10 cellular contexts compared by ENCODE assay signal in the genomic region with DNA sequence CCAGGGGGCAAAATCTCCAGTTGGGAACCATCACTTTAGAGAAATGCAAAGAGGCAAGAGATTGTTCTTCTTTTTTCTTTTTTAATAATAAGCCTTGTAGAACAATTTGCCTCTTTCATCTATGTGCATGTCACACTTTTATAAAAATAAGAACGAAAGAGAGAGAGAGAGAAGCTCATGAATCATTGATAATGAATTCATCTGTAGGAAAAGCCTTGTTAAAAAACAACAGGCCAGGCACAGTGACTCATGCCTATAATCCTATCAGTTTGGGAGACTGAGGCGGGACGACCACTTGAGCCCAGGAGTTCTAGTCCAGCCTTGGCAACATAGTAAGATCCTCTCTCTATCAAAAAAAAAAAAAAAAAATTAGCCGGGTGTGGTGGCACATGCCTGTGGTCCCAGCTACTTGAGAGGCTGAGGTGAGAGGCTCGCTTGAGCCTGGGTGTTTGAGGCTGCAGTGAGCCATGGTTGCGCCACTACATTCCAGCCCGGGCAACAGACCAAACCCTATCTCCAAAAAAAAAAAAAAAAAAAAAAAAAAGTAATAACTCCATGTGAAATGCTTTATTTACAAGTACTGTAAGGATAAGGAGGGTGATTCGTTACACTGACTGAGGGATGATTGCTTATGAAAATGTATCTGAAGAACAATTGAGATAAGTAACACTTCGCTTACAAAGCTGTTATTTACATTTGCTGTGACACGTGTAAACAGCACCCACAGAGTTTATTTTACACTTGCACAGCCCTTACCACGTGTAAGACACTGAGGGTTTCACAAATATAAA. TPM values are rescaled to one million over a fixed set of nuclear protein-coding genes. Genes with fewer than 3 reads are reported as not detected.
DNase-seq lines count a peak whose midpoint lies in the region; ATAC-seq and TF ChIP-seq lines count a peak whose summit lies in the region.
"Had no signal": no experiment of that assay in that cellular context is flagged by ENCODE, and none has a peak within 500 bp of the region (broad histone marks: within the 10 kb centered on the region; RNA-seq: fewer than 3 reads in every experiment).

No MANE protein-coding gene starts in this region.

- CTCF ChIA-PET in HEK293T (lab: Yijun Ruan, JAX), result no interaction called here

- no peak for TF ChIP-seq CTCF in body of pancreas (IDR thresholded peaks at IDR 0.05)
- TF ChIP-seq CTCF in testis (IDR thresholded peaks at IDR 0.05), result no peak

- H3K4me1 Mint-ChIP-seq in activated naive CD8-positive, alpha-beta T cell treated with anti-CD3 and anti-CD28 coated beads for 36 hours, result peaks cover 5% of the 10 kb centered on the region
- H3K4me1 Mint-ChIP-seq: WTC11 had no signal

- no peaks in the 10 kb centered on the region for H3K36me3 ChIP-seq in body of pancreas (replicated peaks in 1 of 2; ENCODE audit: insufficient read depth in 1 of 2, low read depth in 2 of 2)
- H3K36me3 ChIP-seq in testis (ENCODE audit: low read depth, missing control alignments), result no peaks in the 10 kb centered on the region

- H3K27ac ChIP-seq in body of pancreas (no peak overlapping the region), right cardiac atrium (ENCODE audit: low read length) (peak overlapping the region; percentile 88), testis (peak overlapping the region in 1 of 2 donors; percentile 46)

- H3K27me3 Mint-ChIP-seq in activated naive CD8-positive, alpha-beta T cell treated with anti-CD3 and anti-CD28 coated beads for 36 hours, result no peaks in the 10 kb centered on the region

- no peak for TF ChIP-seq POLR2A in body of pancreas (IDR thresholded peaks at IDR 0.05)
- TF ChIP-seq POLR2A in testis (IDR thresholded peaks at IDR 0.05), result no peak

- no peak overlapping the region for H3K4me3 Mint-ChIP-seq in activated naive CD8-positive, alpha-beta T cell treated with anti-CD3 and anti-CD28 coated beads for 36 hours
- H3K4me3 Mint-ChIP-seq: WTC11 had no signal

- no peak overlapping the region for H3K4me3 ChIP-seq in body of pancreas
- H3K4me3 ChIP-seq in right cardiac atrium (ENCODE audit: low read length), result no peak overlapping the region
- H3K4me3 ChIP-seq in testis, result no peak overlapping the region

- no peaks in the 10 kb centered on the region for H3K9me3 Mint-ChIP-seq in activated naive CD8-positive, alpha-beta T cell treated with anti-CD3 and anti-CD28 coated beads for 36 hours
- H3K9me3 Mint-ChIP-seq: WTC11 had no signal

- WGBS in body of pancreas, 2 donors, result 40 to 42% methylated on average over 11 of the region's 11 CpGs
- WGBS in right cardiac atrium, result 36% methylated on average over 11 of the region's 11 CpGs
- 48 to 57% methylated on average over 11 of the region's 11 CpGs for WGBS in testis, 2 donors

- no peak overlapping the region for H3K27ac Mint-ChIP-seq in activated naive CD8-positive, alpha-beta T cell treated with anti-CD3 and anti-CD28 coated beads for 36 hours
- H3K27ac Mint-ChIP-seq: WTC11 had no signal

- no peaks in the 10 kb centered on the region for H3K9me3 ChIP-seq in body of pancreas
- H3K9me3 ChIP-seq in right cardiac atrium (ENCODE audit: control insufficient read depth, low read length), result no peaks in the 10 kb centered on the region
- H3K9me3 ChIP-seq in testis, result no peaks in the 10 kb centered on the region

- H3K4me1 ChIP-seq in body of pancreas (peaks cover 4% of the 10 kb centered on the region), right cardiac atrium (ENCODE audit: control insufficient read depth, insufficient read depth, low read length) (peaks cover 8% of the 10 kb centered on the region), testis (peaks cover 8% of the 10 kb centered on the region)

- H3K36me3 Mint-ChIP-seq in activated naive CD8-positive, alpha-beta T cell treated with anti-CD3 and anti-CD28 coated beads for 36 hours, result no peaks in the 10 kb centered on the region
- H3K36me3 Mint-ChIP-seq: WTC11 had no signal

- ATAC-seq in body of pancreas (peak; percentile 58), right cardiac atrium (peak; percentile 60 to 63), GM19455 (IDR thresholded peaks at IDR 0.05; ENCODE audit: unreplicated experiment) (no peak), HG02973 (IDR thresholded peaks at IDR 0.05; ENCODE audit: unreplicated experiment) (no peak)
- ATAC-seq: WTC11 had no signal

- intact Hi-C loops in body of pancreas (cut with DNase I) (no loop called here), right cardiac atrium (cut with DNase I) (no loop called here), testis (cut with DNase I; ENCODE audit: low total_unique reads) (no loop called here)

- POLR2A ChIA-PET in HEK293T (lab: Yijun Ruan, JAX), result no interaction called here

- no peaks in the 10 kb centered on the region for H3K27me3 ChIP-seq in body of pancreas
- no peaks in the 10 kb centered on the region for H3K27me3 ChIP-seq in right cardiac atrium (ENCODE audit: control insufficient read depth, insufficient read depth)
- no peaks in the 10 kb centered on the region for H3K27me3 ChIP-seq in testis

- DNase-seq in HK-2 (ENCODE audit: unreplicated experiment), result peak; percentile 71
- DNase-seq in body of pancreas, result peak; percentile 32 to 59 (median 53)
- peak; percentile 68 to 90 (median 77) for DNase-seq in right cardiac atrium
- peak; percentile 61 for DNase-seq in testis
- DNase-seq in activated naive CD8-positive, alpha-beta T cell treated with anti-CD3 and anti-CD28 coated beads for 36 hours, result no peak
- no peak for DNase-seq in HEK293T (ENCODE audit: extremely low spot score)

TF ChIP-seq in HEK293T, 16 proteins besides CTCF, POLR2A, EP300 and RAD21:
- no peak for TF ChIP-seq SUZ12 (IDR thresholded peaks at IDR 0.05)
- no peak for TF ChIP-seq NFRKB (IDR thresholded peaks at IDR 0.05)
- no peak for TF ChIP-seq ZNF384 (IDR thresholded peaks at IDR 0.05)
- no peak for TF ChIP-seq TARDBP (IDR thresholded peaks at IDR 0.05)
- TF ChIP-seq, protein P1, sequence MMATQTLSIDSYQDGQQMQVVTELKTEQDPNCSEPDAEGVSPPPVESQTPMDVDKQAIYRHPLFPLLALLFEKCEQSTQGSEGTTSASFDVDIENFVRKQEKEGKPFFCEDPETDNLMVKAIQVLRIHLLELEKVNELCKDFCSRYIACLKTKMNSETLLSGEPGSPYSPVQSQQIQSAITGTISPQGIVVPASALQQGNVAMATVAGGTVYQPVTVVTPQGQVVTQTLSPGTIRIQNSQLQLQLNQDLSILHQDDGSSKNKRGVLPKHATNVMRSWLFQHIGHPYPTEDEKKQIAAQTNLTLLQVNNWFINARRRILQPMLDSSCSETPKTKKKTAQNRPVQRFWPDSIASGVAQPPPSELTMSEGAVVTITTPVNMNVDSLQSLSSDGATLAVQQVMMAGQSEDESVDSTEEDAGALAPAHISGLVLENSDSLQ (IDR thresholded peaks at IDR 0.05), result no peak
- no peak for TF ChIP-seq FOXK2 (IDR thresholded peaks at IDR 0.05)
- TF ChIP-seq CTBP1 (IDR thresholded peaks at IDR 0.05; ENCODE audit: borderline replicate concordance), result no peak
- TF ChIP-seq FOXM1 (IDR thresholded peaks at IDR 0.05; ENCODE audit: borderline replicate concordance), result no peak
- no peak for TF ChIP-seq L3MBTL2 (conservative IDR thresholded peaks at IDR 0.05)
- TF ChIP-seq ARNT (IDR thresholded peaks at IDR 0.05), result no peak
- no peak for TF ChIP-seq ELF4 (IDR thresholded peaks at IDR 0.05)
- TF ChIP-seq LEF1 (IDR thresholded peaks at IDR 0.05; ENCODE audit: borderline replicate concordance), result no peak
- no peak for TF ChIP-seq SP1 (IDR thresholded peaks at IDR 0.05)
- TF ChIP-seq HDGF (IDR thresholded peaks at IDR 0.05; ENCODE audit: borderline replicate concordance), result no peak
TF ChIP-seq in HEK293T: peak in this region for 0.

RNA-seq across cellular contexts. Expression of a gene that starts 6.0 kb away (rescaled TPM):
- total RNA-seq in body of pancreas, result 10 to 100 TPM in 1 of 2 donors, 1 to 10 TPM in 1; 7.9 to 18.2 TPM
- 100 to 1,000 TPM in 1 of 4 donors, 10 to 100 TPM in 3; 85.2 to 292 (median 98.2) TPM for total RNA-seq in right cardiac atrium
- 102 TPM for polyA plus RNA-seq in right cardiac atrium
- 100 to 1,000 TPM in 1 of 2 donors, 10 to 100 TPM in 1; 37.0 to 152 TPM for total RNA-seq in testis
- polyA plus RNA-seq in testis (ENCODE audit: insufficient read depth, low read depth, low replicate concordance), result 52.0 TPM
- total RNA-seq in activated naive CD8-positive, alpha-beta T cell treated with anti-CD3 and anti-CD28 coated beads for 36 hours, result not detected
- total RNA-seq: kidney epithelial cell had no signal

RNA-seq across cellular contexts. Expression of a gene that starts 24.5 kb away (rescaled TPM):
- total RNA-seq in body of pancreas, result 1 to 10 TPM; 1.8 to 3.3 TPM
- 1 to 10 TPM in 3 of 4 donors, under 1 TPM in 1; 0.65 to 1.3 (median 1.1) TPM for total RNA-seq in right cardiac atrium
- 0.70 TPM for polyA plus RNA-seq in right cardiac atrium
- total RNA-seq in testis, result 10 to 100 TPM; 16.9 to 23.4 TPM
- 4.4 TPM for polyA plus RNA-seq in testis (ENCODE audit: insufficient read depth, low read depth, low replicate concordance)
- under 1 TPM; 0.31 to 0.48 TPM for total RNA-seq in activated naive CD8-positive, alpha-beta T cell treated with anti-CD3 and anti-CD28 coated beads for 36 hours

Comparison
In these comparisons a context has a peak if more than half of its experiments do, and no peak if none do; other contexts are left out.
1. DNase-seq: peak in HK-2 (single experiment), body of pancreas (4 of 4), right cardiac atrium (3 of 3) and testis (single experiment); none in activated naive CD8-positive, alpha-beta T cell treated with anti-CD3 and anti-CD28 coated beads for 36 hours (single experiment) and HEK293T (single experiment).
2. ATAC-seq: peak in body of pancreas (single experiment) and right cardiac atrium (2 of 2); none in GM19455 (single experiment) and HG02973 (single experiment).
3. RNA of a gene that starts 6.0 kb away (total RNA-seq): 37.0 to 152 TPM in testis, 85.2 to 292 TPM in right cardiac atrium and 7.9 to 18.2 TPM in body of pancreas; not detected in activated naive CD8-positive, alpha-beta T cell treated with anti-CD3 and anti-CD28 coated beads for 36 hours; every median in the first group is over 4 times any median in the second.
4. RNA of a gene that starts 24.5 kb away (total RNA-seq): 16.9 to 23.4 TPM in testis; 1.8 to 3.3 TPM in body of pancreas, 0.65 to 1.3 TPM in right cardiac atrium and 0.31 to 0.48 TPM in activated naive CD8-positive, alpha-beta T cell treated with anti-CD3 and anti-CD28 coated beads for 36 hours; every median in the first group is over 4 times any median in the second.